In genomic region chr16:75074415-75074793, GRCh38 we compare ENCODE assay signal across 20 cellular contexts. TPM values are rescaled to one million over a fixed set of nuclear protein-coding genes. Genes with fewer than 3 reads are reported as not detected.
DNase-seq lines count a peak whose midpoint lies in the region; ATAC-seq and TF ChIP-seq lines count a peak whose summit lies in the region.
"Had no signal": no experiment of that assay in that cellular context is flagged by ENCODE, and none has a peak within 500 bp of the region (broad histone marks: within the 10 kb centered on the region; RNA-seq: fewer than 3 reads in every experiment).

No MANE protein-coding gene starts in this region.

- peaks cover 62% of the 10 kb centered on the region for H3K4me1 Mint-ChIP-seq in T-helper 2 cell treated with Interferon-gamma antibody and Interleukin-4, amounts not matched to agents 5 μg/mL and 100 μg/mL, for 36 hours (ENCODE audit: low read depth)
- peaks cover 40% of the 10 kb centered on the region for H3K4me1 Mint-ChIP-seq in activated naive CD8-positive, alpha-beta T cell (ENCODE audit: low read depth)
- peaks cover 45% of the 10 kb centered on the region for H3K4me1 Mint-ChIP-seq in nephron

- no peaks in the 10 kb centered on the region for H3K36me3 ChIP-seq in GM23248 (ENCODE audit: low read depth)
- H3K36me3 ChIP-seq: BE2C had no signal

- peaks cover 3% of the 10 kb centered on the region for H3K9me3 Mint-ChIP-seq in T-helper 2 cell treated with Interferon-gamma antibody and Interleukin-4, amounts not matched to agents 5 μg/mL and 100 μg/mL, for 36 hours
- H3K9me3 Mint-ChIP-seq in activated naive CD8-positive, alpha-beta T cell (ENCODE audit: low read depth): no peaks in the 10 kb centered on the region
- H3K9me3 Mint-ChIP-seq in nephron: peaks cover 2% of the 10 kb centered on the region
- H3K9me3 Mint-ChIP-seq: endodermal cell had no signal

- H3K9me2 ChIP-seq in GM23248 (ENCODE audit: insufficient read depth): no peaks in the 10 kb centered on the region

- H3K79me2 ChIP-seq in GM23248 (ENCODE audit: insufficient read depth): peaks cover 43% of the 10 kb centered on the region

- H3K9ac ChIP-seq in GM23248: no peak overlapping the region

- no peak for DNase-seq in T-helper 2 cell treated with Interferon-gamma antibody and Interleukin-4, amounts not matched to agents 5 μg/mL and 100 μg/mL, for 36 hours (ENCODE audit: low spot score)
- DNase-seq in T-helper 2 cell (no peak), GM23248 (no peak), HPDE6-E6E7 (ENCODE audit: extremely low spot score) (no peak)
- no peak for DNase-seq in Jurkat, Clone E6-1 (ENCODE audit: low read depth, low spot score)
- DNase-seq: 8988T, aorta, BE2C, DMS 273 treated with DMSO at 0.1 percent for 48 hours, endodermal cell, GOT3, islet precursor cell, mammary epithelial cell, NCI-H1436, NCI-H2171 had no signal

- H3K4me3 Mint-ChIP-seq in T-helper 2 cell treated with Interferon-gamma antibody and Interleukin-4, amounts not matched to agents 5 μg/mL and 100 μg/mL, for 36 hours: peak overlapping the region; percentile 33
- peak overlapping the region; percentile 13 for H3K4me3 Mint-ChIP-seq in activated naive CD8-positive, alpha-beta T cell
- H3K4me3 Mint-ChIP-seq in nephron: no peak overlapping the region
- H3K4me3 Mint-ChIP-seq: endodermal cell had no signal

- no peaks in the 10 kb centered on the region for H3K4me1 ChIP-seq in GM23248 (ENCODE audit: insufficient read depth)

- no peaks in the 10 kb centered on the region for H4K20me1 ChIP-seq in GM23248 (ENCODE audit: insufficient read depth)

- no peaks in the 10 kb centered on the region for H3K27me3 Mint-ChIP-seq in T-helper 2 cell treated with Interferon-gamma antibody and Interleukin-4, amounts not matched to agents 5 μg/mL and 100 μg/mL, for 36 hours (ENCODE audit: low read depth)
- H3K27me3 Mint-ChIP-seq in activated naive CD8-positive, alpha-beta T cell: no peaks in the 10 kb centered on the region
- no peaks in the 10 kb centered on the region for H3K27me3 Mint-ChIP-seq in nephron (ENCODE audit: low read depth)

- ATAC-seq in GM18505 (IDR thresholded peaks at IDR 0.05; ENCODE audit: unreplicated experiment): no peak
- ATAC-seq: Panc1 had no signal

- H3K27ac Mint-ChIP-seq in T-helper 2 cell treated with Interferon-gamma antibody and Interleukin-4, amounts not matched to agents 5 μg/mL and 100 μg/mL, for 36 hours: peak overlapping the region; percentile 43
- no peak overlapping the region for H3K27ac Mint-ChIP-seq in activated naive CD8-positive, alpha-beta T cell
- H3K27ac Mint-ChIP-seq in nephron: peak overlapping the region in 2 of 3 experiments; percentile 7 to 60
- H3K27ac Mint-ChIP-seq: endodermal cell, naive B cell had no signal

- peaks cover 24% of the 10 kb centered on the region for H3K36me3 Mint-ChIP-seq in T-helper 2 cell treated with Interferon-gamma antibody and Interleukin-4, amounts not matched to agents 5 μg/mL and 100 μg/mL, for 36 hours (ENCODE audit: low read depth)
- H3K36me3 Mint-ChIP-seq in activated naive CD8-positive, alpha-beta T cell: peaks cover 9% of the 10 kb centered on the region
- peaks cover 19% of the 10 kb centered on the region for H3K36me3 Mint-ChIP-seq in nephron (ENCODE audit: low read depth)
- H3K36me3 Mint-ChIP-seq: naive B cell had no signal

- H3K4me2 ChIP-seq in GM23248 (ENCODE audit: unreplicated experiment): no peak overlapping the region

- H3K4me3 ChIP-seq in Jurkat, Clone E6-1 (ENCODE audit: low read length): peak overlapping the region; percentile 13
- H3K4me3 ChIP-seq in GM23248: no peak overlapping the region

- no peak for TF ChIP-seq POLR2A in GM18505 (IDR thresholded peaks at IDR 0.05; ENCODE audit: borderline replicate concordance, extremely low read depth, insufficient read depth, insufficient read length)

- no peak overlapping the region for H2AFZ ChIP-seq in GM23248

- H3K9me3 ChIP-seq in GM23248 (ENCODE audit: low read depth): no peaks in the 10 kb centered on the region
- H3K9me3 ChIP-seq: BE2C had no signal

- 83 to 90% methylated on average over 3 of the region's 3 CpGs for WGBS in GM23248 (ENCODE audit: low coverage in 1 of 2, low lambda C conversion rate in 2 of 2, missing lambda C conversion rate in 2 of 2), 2 experiments

- H3F3A ChIP-seq in GM23248 (ENCODE audit: insufficient read depth): no peaks in the 10 kb centered on the region

- in situ Hi-C loops in GM23248 (cut with MboI): no loop called here

- no peak overlapping the region for H3K27ac ChIP-seq in GM23248

- no peak for TF ChIP-seq CTCF in nephron (IDR thresholded peaks at IDR 0.05; ENCODE audit: unreplicated experiment in 3 of 3)

- H3K27me3 ChIP-seq in GM23248 (replicated peaks; ENCODE audit: insufficient read depth): no peaks in the 10 kb centered on the region
- H3K27me3 ChIP-seq: BE2C had no signal

RNA-seq across cellular contexts. Expression of gene LDHD, which starts 42.2 kb away (rescaled TPM):
- polyA plus RNA-seq in Jurkat, Clone E6-1 (2012; ENCODE audit: insufficient read depth, insufficient read length): 1.2 TPM
- 0.38 and 0.65 TPM in 2 replicates for total RNA-seq in GM23248 (2014; rRNA removed; shearing (Covaris generic))
- polyA plus RNA-seq in GM23248 (2016; fragmentation: Nextera tagmentation; extraction: Ambion mirVana): 0.81 and 1.1 TPM in 2 replicates

Comparison
In these comparisons a context has a peak if more than half of its experiments do, and no peak if none do; other contexts are left out.
1. H3K4me3 Mint-ChIP-seq: peak in T-helper 2 cell treated with Interferon-gamma antibody and Interleukin-4, amounts not matched to agents 5 μg/mL and 100 μg/mL, for 36 hours (single experiment) and activated naive CD8-positive, alpha-beta T cell (single experiment); none in nephron (0 of 3).